In the genomic region with DNA sequence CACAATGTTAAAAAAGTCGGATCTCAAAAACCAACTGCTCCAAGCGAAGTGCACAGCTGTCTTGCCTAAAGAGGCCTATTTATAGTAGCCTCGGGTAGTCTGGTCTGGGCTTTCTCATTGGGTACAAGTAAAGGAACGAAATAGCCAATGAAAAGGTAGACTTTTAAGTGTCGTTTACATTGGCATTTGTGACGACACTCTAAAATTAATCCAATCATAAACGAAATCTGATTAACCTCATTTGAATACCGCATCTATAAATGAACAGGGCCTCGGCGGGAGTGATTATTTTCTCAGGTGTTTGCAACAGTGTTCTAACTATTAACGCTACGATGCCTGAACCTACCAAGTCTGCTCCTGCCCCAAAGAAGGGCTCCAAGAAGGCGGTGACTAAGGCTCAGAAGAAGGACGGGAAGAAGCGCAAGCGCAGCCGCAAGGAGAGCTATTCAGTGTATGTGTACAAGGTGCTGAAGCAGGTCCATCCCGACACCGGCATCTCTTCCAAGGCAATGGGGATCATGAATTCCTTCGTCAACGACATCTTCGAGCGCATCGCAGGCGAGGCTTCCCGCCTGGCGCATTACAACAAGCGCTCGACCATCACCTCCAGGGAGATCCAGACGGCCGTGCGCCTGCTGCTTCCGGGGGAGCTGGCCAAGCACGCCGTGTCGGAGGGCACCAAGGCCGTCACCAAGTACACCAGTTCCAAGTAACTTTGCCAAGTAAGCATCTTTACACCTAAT, we compare ENCODE assay signal across 8 cellular contexts.
DNase-seq lines count a peak whose midpoint lies in the region; ATAC-seq and TF ChIP-seq lines count a peak whose summit lies in the region.

No MANE protein-coding gene starts in this region.

- peak; percentile 97 for DNase-seq in AG08395 (ENCODE audit: low spot score)
- peak; percentile 98 for DNase-seq in NCI-H345 treated with DMSO at 0.1 percent for 48 hours (lab: John Stamatoyannopoulos, UW; ENCODE audit: unreplicated experiment)
- peak; percentile 71 for DNase-seq in activated CD4-positive, CD25-positive, alpha-beta regulatory T cell treated with anti-CD3 and anti-CD28 coated beads, Interleukin-2, amount 50 U/mL, for 16 hours (ENCODE audit: low read depth, low spot score)
- DNase-seq in cerebellar nuclear complex (lab: John Stamatoyannopoulos, UW): peak; percentile 79 to 96
- peak; percentile 96 for DNase-seq in islet precursor cell
- peak; percentile 55 for DNase-seq in stimulated activated CD4-positive, alpha-beta T cell treated with anti-CD3 and anti-CD28 coated beads, Interleukin-12 subunit alpha, Interleukin-12 subunit beta, amount 100 ng/mL, for 4 hours

- peak; percentile 65 for ATAC-seq in HG03196 (IDR thresholded peaks at IDR 0.05; ENCODE audit: unreplicated experiment)

- TF ChIP-seq POLR2A in GM18951 (IDR thresholded peaks at IDR 0.05; ENCODE audit: extremely low read depth, insufficient read depth, insufficient read length): peak; percentile 99

- in situ Hi-C loops in GM18951 (cut with MboI; ENCODE audit: low sequenced_read_pairs, unreplicated experiment): no loop called here

Comparison
In these comparisons a context has a peak if more than half of its experiments do, and no peak if none do; other contexts are left out.
1. Peak in every context shown above with its lines: DNase-seq and ATAC-seq.